In the genomic region with DNA sequence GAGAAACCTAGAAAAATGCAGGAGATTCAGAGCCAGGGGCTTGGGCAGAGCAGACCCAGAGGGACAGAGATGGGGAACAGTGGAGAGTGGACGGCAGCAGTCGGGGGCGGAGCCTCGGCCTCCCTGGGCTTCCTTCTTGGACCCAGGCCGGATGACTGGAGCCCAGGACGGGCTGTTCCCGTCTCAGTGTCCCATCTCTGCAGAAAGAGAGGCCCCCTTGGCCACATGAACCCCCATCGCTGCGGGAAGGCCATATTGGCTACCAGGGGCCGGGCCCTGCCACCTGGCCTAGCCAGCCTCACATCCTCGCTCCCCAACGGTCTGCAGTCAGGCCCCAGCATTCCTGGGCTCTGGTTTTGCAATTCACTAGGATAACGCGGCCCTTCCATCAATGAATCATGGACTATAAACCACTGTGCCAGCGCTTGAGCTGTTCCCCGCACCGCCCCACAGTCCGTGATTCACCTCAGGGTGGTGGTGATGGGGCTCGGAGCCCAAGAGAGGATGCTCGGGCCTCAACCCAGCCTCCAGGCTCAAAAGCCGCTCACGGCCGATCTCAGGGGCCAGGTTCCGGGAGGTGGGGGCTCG, we compare ENCODE assay signal across 10 cellular contexts.
DNase-seq lines count a peak whose midpoint lies in the region; ATAC-seq and TF ChIP-seq lines count a peak whose summit lies in the region.
"Had no signal": no experiment of that assay in that cellular context is flagged by ENCODE, and none has a peak within 500 bp of the region (broad histone marks: within the 10 kb centered on the region; RNA-seq: fewer than 3 reads in every experiment).

No MANE protein-coding gene starts in this region.

- peak overlapping the region; percentile 57 for H3K9ac ChIP-seq in skeletal muscle satellite cell (ENCODE audit: low read depth, low read length)

- intact Hi-C loops in activated T-helper 2 cell treated with anti-CD3 and anti-CD28 coated beads, Interferon-gamma antibody, Interleukin-2, Interleukin-4, amounts not matched to agents 10 μg/mL and 5 μg/mL and 100 μg/mL, durations not matched to agents 14 hours and 24 hours and 36 hours (cut with micrococcal nuclease), result no loop called here

- H3K4me1 Mint-ChIP-seq in activated T-helper 2 cell treated with anti-CD3 and anti-CD28 coated beads, Interferon-gamma antibody, Interleukin-2, Interleukin-4, amounts not matched to agents 10 μg/mL and 5 μg/mL and 100 μg/mL, durations not matched to agents 14 hours and 24 hours and 36 hours (ENCODE audit: low read depth), result peaks cover 1% of the 10 kb centered on the region
- peaks cover 0 to 25% of the 10 kb centered on the region in 2 donors for H3K4me1 Mint-ChIP-seq in natural killer cell treated with Interleukin-12 subunit alpha and Interleukin-12 subunit beta and Interleukin-15 and Interleukin-18, amount 100 ng/mL, for 72 hours (ENCODE audit: low read depth in 2 of 2)

- no peak for ATAC-seq in natural killer cell treated with Interleukin-12 subunit alpha and Interleukin-12 subunit beta and Interleukin-15 and Interleukin-18, amount 100 ng/mL, for 72 hours
- no peak for ATAC-seq in GM19351 (IDR thresholded peaks at IDR 0.05; ENCODE audit: unreplicated experiment)

- H3K27ac Mint-ChIP-seq in activated T-helper 2 cell treated with anti-CD3 and anti-CD28 coated beads, Interferon-gamma antibody, Interleukin-2, Interleukin-4, amounts not matched to agents 10 μg/mL and 5 μg/mL and 100 μg/mL, durations not matched to agents 14 hours and 24 hours and 36 hours, result peak overlapping the region; percentile 25
- H3K27ac Mint-ChIP-seq in natural killer cell treated with Interleukin-12 subunit alpha and Interleukin-12 subunit beta and Interleukin-15 and Interleukin-18, amount 100 ng/mL, for 72 hours, result no peak overlapping the region

- H3K4me1 ChIP-seq in cardiac muscle cell (ENCODE audit: low read depth) (peaks cover 11% of the 10 kb centered on the region), skeletal muscle satellite cell (ENCODE audit: control insufficient read depth, insufficient read depth, low read length) (peaks cover 32% of the 10 kb centered on the region)

- H3K27me3 ChIP-seq in cardiac muscle cell (no peaks in the 10 kb centered on the region), skeletal muscle satellite cell (ENCODE audit: control insufficient read depth, insufficient read depth, low read length) (no peaks in the 10 kb centered on the region)

- H3K9me3 ChIP-seq in cardiac muscle cell (ENCODE audit: low read depth) (no peaks in the 10 kb centered on the region), skeletal muscle satellite cell (replicated peaks; ENCODE audit: low read length) (no peaks in the 10 kb centered on the region)

- H3K36me3 ChIP-seq in cardiac muscle cell, result no peaks in the 10 kb centered on the region
- peaks cover 27% of the 10 kb centered on the region for H3K36me3 ChIP-seq in skeletal muscle satellite cell (ENCODE audit: insufficient read depth, low read length)

- H3K4me3 ChIP-seq in cardiac muscle cell (no peak overlapping the region), skeletal muscle satellite cell (ENCODE audit: low read length) (peak overlapping the region; percentile 36)

- no peak for TF ChIP-seq CTCF in cardiac muscle cell (IDR thresholded peaks at IDR 0.05; ENCODE audit: low read depth, low read length)

- H3K36me3 Mint-ChIP-seq in activated T-helper 2 cell treated with anti-CD3 and anti-CD28 coated beads, Interferon-gamma antibody, Interleukin-2, Interleukin-4, amounts not matched to agents 10 μg/mL and 5 μg/mL and 100 μg/mL, durations not matched to agents 14 hours and 24 hours and 36 hours (ENCODE audit: low read depth), result peaks cover 9% of the 10 kb centered on the region
- H3K36me3 Mint-ChIP-seq in natural killer cell treated with Interleukin-12 subunit alpha and Interleukin-12 subunit beta and Interleukin-15 and Interleukin-18, amount 100 ng/mL, for 72 hours, result no peaks in the 10 kb centered on the region

- H3K9me3 Mint-ChIP-seq in activated T-helper 2 cell treated with anti-CD3 and anti-CD28 coated beads, Interferon-gamma antibody, Interleukin-2, Interleukin-4, amounts not matched to agents 10 μg/mL and 5 μg/mL and 100 μg/mL, durations not matched to agents 14 hours and 24 hours and 36 hours, result no peaks in the 10 kb centered on the region
- no peaks in the 10 kb centered on the region for H3K9me3 Mint-ChIP-seq in natural killer cell treated with Interleukin-12 subunit alpha and Interleukin-12 subunit beta and Interleukin-15 and Interleukin-18, amount 100 ng/mL, for 72 hours
- H3K9me3 Mint-ChIP-seq: T-helper 1 cell treated with Interleukin-12 subunit alpha and Interleukin-12 subunit beta and Interleukin-4 antibody, amounts not matched to agents 30 μg/mL and 1 μg/mL, for 36 hours had no signal

- H3K27ac ChIP-seq in cardiac muscle cell, result peak overlapping the region; percentile 89

- peak overlapping the region; percentile 75 for H3K4me2 ChIP-seq in skeletal muscle satellite cell (ENCODE audit: low read length)

- no peaks in the 10 kb centered on the region for H3K27me3 Mint-ChIP-seq in activated T-helper 2 cell treated with anti-CD3 and anti-CD28 coated beads, Interferon-gamma antibody, Interleukin-2, Interleukin-4, amounts not matched to agents 10 μg/mL and 5 μg/mL and 100 μg/mL, durations not matched to agents 14 hours and 24 hours and 36 hours (ENCODE audit: low read depth)
- H3K27me3 Mint-ChIP-seq in natural killer cell treated with Interleukin-12 subunit alpha and Interleukin-12 subunit beta and Interleukin-15 and Interleukin-18, amount 100 ng/mL, for 72 hours, result no peaks in the 10 kb centered on the region

- H3K4me3 Mint-ChIP-seq in activated T-helper 2 cell treated with anti-CD3 and anti-CD28 coated beads, Interferon-gamma antibody, Interleukin-2, Interleukin-4, amounts not matched to agents 10 μg/mL and 5 μg/mL and 100 μg/mL, durations not matched to agents 14 hours and 24 hours and 36 hours (ENCODE audit: low read depth), result no peak overlapping the region
- H3K4me3 Mint-ChIP-seq in natural killer cell treated with Interleukin-12 subunit alpha and Interleukin-12 subunit beta and Interleukin-15 and Interleukin-18, amount 100 ng/mL, for 72 hours, result no peak overlapping the region
- H3K4me3 Mint-ChIP-seq: T-helper 1 cell treated with Interleukin-12 subunit alpha and Interleukin-12 subunit beta and Interleukin-4 antibody, amounts not matched to agents 30 μg/mL and 1 μg/mL, for 36 hours had no signal

- DNase-seq in GM04504 (ENCODE audit: low read depth) (peak; percentile 96), cardiac muscle cell (ENCODE audit: low read depth in 1 of 2, low spot score in 1 of 2) (peak in 1 of 2 donors; percentile 95), DMS153 treated with DMSO at 0.1 percent for 48 hours (lab: John Stamatoyannopoulos, UW; ENCODE audit: unreplicated experiment) (no peak), GDM1 (lab: John Stamatoyannopoulos, UW) (no peak)
- no peak for DNase-seq in activated T-helper 2 cell treated with anti-CD3 and anti-CD28 coated beads, Interferon-gamma antibody, Interleukin-2, Interleukin-4, amounts not matched to agents 10 μg/mL and 5 μg/mL and 100 μg/mL, durations not matched to agents 14 hours and 24 hours and 36 hours (ENCODE audit: low spot score)
- no peak for DNase-seq in natural killer cell treated with Interleukin-12 subunit alpha and Interleukin-12 subunit beta and Interleukin-15 and Interleukin-18, amount 100 ng/mL, for 72 hours (ENCODE audit: low spot score)
- DNase-seq: erythroblast had no signal
